8 cellular contexts compared by ENCODE assay signal in genomic region chr1:197327776-197328364, GRCh38. TPM values are rescaled to one million over a fixed set of nuclear protein-coding genes. Genes with fewer than 3 reads are reported as not detected.
DNase-seq lines count a peak whose midpoint lies in the region; ATAC-seq, FAIRE-seq and TF ChIP-seq lines count a peak whose summit lies in the region.

No MANE protein-coding gene starts in this region.

- TF ChIP-seq CTCF in GM12874 (IDR thresholded peaks at IDR 0.05; ENCODE audit: insufficient read depth, low read depth, low read length) (peak; percentile 38; the same call in 1 of the 2 replicates), OCI-LY7 (conservative IDR thresholded peaks at IDR 0.05; ENCODE audit: low read length) (peak; percentile 85), fibroblast of pulmonary artery (IDR thresholded peaks at IDR 0.05; ENCODE audit: low read length, missing control alignments) (peak; percentile 70)

- H4K20me1 ChIP-seq in OCI-LY7 (ENCODE audit: insufficient read depth, low read length): no peaks in the 10 kb centered on the region

- CTCF ChIA-PET in OCI-LY7 (lab: Charles Lee; ENCODE audit: unreplicated experiment): no interaction called here

- peak; percentile 96 for FAIRE-seq in A204.1 (lab: Jason Lieb, UNC)

- H2AFZ ChIP-seq in OCI-LY7 (ENCODE audit: low read length): no peak overlapping the region

- H3K4me1 ChIP-seq in OCI-LY7 (ENCODE audit: insufficient read depth, low read length, poor library complexity, severe bottlenecking): no peaks in the 10 kb centered on the region

- H3K4me2 ChIP-seq in OCI-LY7 (ENCODE audit: low read length): no peak overlapping the region

- no peaks in the 10 kb centered on the region for H3K36me3 ChIP-seq in OCI-LY7 (ENCODE audit: insufficient read depth, low read length)

- H3K4me3 ChIP-seq in OCI-LY7 (ENCODE audit: low read depth, low read length, poor library complexity, severe bottlenecking) (no peak overlapping the region), fibroblast of pulmonary artery (replicated peaks; ENCODE audit: low read depth, low read length) (no peak overlapping the region)

- ATAC-seq in GM19395 (IDR thresholded peaks at IDR 0.05; ENCODE audit: unreplicated experiment) (no peak), HG03039 (IDR thresholded peaks at IDR 0.05; ENCODE audit: unreplicated experiment) (no peak)

- no peaks in the 10 kb centered on the region for H3K79me2 ChIP-seq in OCI-LY7 (ENCODE audit: insufficient read depth, low read depth, low read length)

- POLR2A ChIA-PET in OCI-LY7 (lab: Charles Lee): interaction anchor here (1.3 kb wide), 1 partner anchor 41 kb away, joined by 4 read pairs; no protein-coding TSS in a partner anchor

- no peak overlapping the region for H3K27ac ChIP-seq in OCI-LY7 (ENCODE audit: low read depth, low read length, poor library complexity, severe bottlenecking)
- H3K27ac ChIP-seq in substantia nigra (ENCODE audit: low read depth, low read length, poor library complexity, severe bottlenecking): no peak overlapping the region

- peak; percentile 3 for DNase-seq in OCI-LY7 (ENCODE audit: low spot score)
- peak; percentile 42 for DNase-seq in fibroblast of pulmonary artery (ENCODE audit: low read depth)
- DNase-seq in OCI-M2 (lab: John Stamatoyannopoulos, UW; ENCODE audit: unreplicated experiment): no peak
- DNase-seq in substantia nigra (lab: John Stamatoyannopoulos, UW): no peak

- no TSS peak for BruUV-seq in OCI-LY7 (replicated peaks; lab: Mats Ljungman, UMichigan)

- intact Hi-C loops in OCI-LY7 (cut with micrococcal nuclease; ENCODE audit: unreplicated experiment): loop anchor here (5.0 kb wide), 1 partner anchor 146 kb away; no protein-coding TSS in a partner anchor

- H3K9me3 ChIP-seq in OCI-LY7 (ENCODE audit: low read length): no peaks in the 10 kb centered on the region

- no peaks in the 10 kb centered on the region for H3K9me2 ChIP-seq in OCI-LY7 (ENCODE audit: insufficient read depth, low read length)

RNA-seq across cellular contexts. Expression of gene CRB1, which starts 59.8 kb away (rescaled TPM):
- 0.25 TPM in 1 of 2 replicates, not detected in the other for total RNA-seq in OCI-LY7 (2014; rRNA removed; shearing (Covaris generic))
- not detected in 2 replicates for total RNA-seq in OCI-LY7 (2022)

Comparison
In these comparisons a context has a peak if more than half of its experiments do, and no peak if none do; other contexts are left out.
1. DNase-seq: peak in OCI-LY7 (single experiment) and fibroblast of pulmonary artery (single experiment); none in OCI-M2 (single experiment) and substantia nigra (0 of 49).
2. Peak in every context shown above with its lines, with median percentiles within 50 percentile points of each other: CTCF ChIP-seq.